15 cellular contexts compared by ENCODE assay signal in the genomic region with DNA sequence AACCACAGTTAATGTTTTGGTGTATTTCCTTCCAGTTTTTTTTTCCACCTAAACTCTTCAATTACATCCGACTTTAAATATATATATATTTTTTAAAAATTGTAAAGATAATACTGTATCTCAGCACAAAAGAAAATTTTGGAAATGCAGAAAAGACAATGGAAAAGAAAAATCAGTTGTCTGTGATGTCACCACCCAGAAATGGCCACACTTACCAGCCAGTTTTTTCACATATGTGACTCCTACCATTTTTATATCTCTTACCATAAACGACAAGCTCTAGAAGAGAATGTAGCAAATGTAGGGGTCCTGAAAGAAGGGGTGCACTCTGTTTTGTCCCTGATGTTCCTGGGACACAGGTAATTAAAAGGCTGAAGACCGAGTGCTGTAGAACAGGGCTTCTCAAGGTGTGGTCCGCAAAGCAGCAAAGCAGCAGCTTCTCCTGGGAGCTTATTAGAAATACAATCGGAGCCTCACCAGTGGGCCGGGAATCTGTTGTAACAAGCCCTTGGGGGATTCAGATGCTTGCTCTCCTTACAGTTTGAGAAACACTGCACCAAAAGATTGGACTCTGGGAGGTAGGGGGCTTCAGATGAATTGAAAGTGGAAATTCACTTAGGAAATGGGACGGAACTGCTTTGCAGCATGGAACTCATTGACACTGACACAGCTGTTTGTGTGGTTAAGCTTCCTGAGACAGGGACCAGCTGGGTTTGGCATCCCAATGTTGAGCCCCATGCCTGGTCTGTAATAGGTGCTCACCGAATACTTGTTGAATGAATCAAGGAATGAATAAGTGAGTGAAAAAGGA. TPM values are rescaled to one million over a fixed set of nuclear protein-coding genes. Genes with fewer than 3 reads are reported as not detected.
DNase-seq lines count a peak whose midpoint lies in the region; ATAC-seq and TF ChIP-seq lines count a peak whose summit lies in the region.
"Had no signal": no experiment of that assay in that cellular context is flagged by ENCODE, and none has a peak within 500 bp of the region (broad histone marks: within the 10 kb centered on the region; RNA-seq: fewer than 3 reads in every experiment).

No MANE protein-coding gene starts in this region.

- peak overlapping the region; percentile 35 for H2AFZ ChIP-seq in ACC112 (ENCODE audit: low read length, unreplicated experiment)

- no peaks in the 10 kb centered on the region for H3K9me3 ChIP-seq in HEK293 (ENCODE audit: control insufficient read depth, insufficient read depth, low read depth, low read length)
- H3K9me3 ChIP-seq in right cardiac atrium (ENCODE audit: control insufficient read depth, low read length) = no peaks in the 10 kb centered on the region

- DNase-seq in amniotic epithelial cell (ENCODE audit: low read depth) (peak; percentile 58), right cardiac atrium (no peak), SW 1271 (lab: John Stamatoyannopoulos, UW) (no peak)
- no peak for DNase-seq in effector CD8-positive, alpha-beta T cell (lab: John Stamatoyannopoulos, UW)
- DNase-seq: activated T-cell treated with anti-CD3 and anti-CD28 coated beads, Interleukin-2, amount 50 U/mL, for 48 hours; left cardiac atrium; NCI-H1048; NCI-H510A treated with DMSO at 0.1 percent for 48 hours; occipital lobe; SHP77 had no signal

- POLR2A ChIA-PET in HEK293 (lab: Yijun Ruan, JAX) = no interaction called here

- peaks cover 10% of the 10 kb centered on the region for H3K4me1 ChIP-seq in ACC112 (ENCODE audit: control insufficient read depth, insufficient read depth, low read length, unreplicated experiment)
- no peaks in the 10 kb centered on the region for H3K4me1 ChIP-seq in HEK293 (ENCODE audit: control insufficient read depth, insufficient read depth, low read length)
- H3K4me1 ChIP-seq in right cardiac atrium (ENCODE audit: control insufficient read depth, insufficient read depth, low read length) = no peaks in the 10 kb centered on the region

- peak in 1 of 2 donors; percentile 13 for ATAC-seq in right cardiac atrium
- ATAC-seq in GM19328 (IDR thresholded peaks at IDR 0.05; ENCODE audit: unreplicated experiment) = no peak
- no peak for ATAC-seq in GM19397 (IDR thresholded peaks at IDR 0.05; ENCODE audit: unreplicated experiment)
- ATAC-seq: stimulated activated effector memory CD8-positive, alpha-beta T cell treated with anti-CD3 and anti-CD28 coated beads, Interleukin-12 subunit alpha, Interleukin-12 subunit beta, amount 100 ng/mL, for 72 hours had no signal

- H3K27ac ChIP-seq in ACC112 (ENCODE audit: low read depth, low read length) (peak overlapping the region; percentile 76), HEK293 (ENCODE audit: extremely low read depth, low read depth, low read length) (no peak overlapping the region), right cardiac atrium (ENCODE audit: low read length) (peak overlapping the region; percentile 47)

- TF ChIP-seq CTCF in HEK293 (tag by site-specific recombination; IDR thresholded peaks at IDR 0.05) = no peak

- H3K4me3 ChIP-seq in ACC112 (ENCODE audit: low read depth, low read length) (no peak overlapping the region), HEK293 (ENCODE audit: low read depth, low read length) (no peak overlapping the region), right cardiac atrium (ENCODE audit: low read length) (no peak overlapping the region)

- CTCF ChIA-PET in HEK293 (lab: Yijun Ruan, JAX) = interaction anchor here (0.7 to 1.2 kb wide), 3 partner anchors 18 to 42 kb away, joined by 3 read pairs; no protein-coding TSS in a partner anchor

- WGBS in right cardiac atrium = 44% methylated on average over 8 of the region's 8 CpGs

- H3K27me3 ChIP-seq in ACC112 (ENCODE audit: insufficient read depth, low read length) (no peaks in the 10 kb centered on the region), right cardiac atrium (ENCODE audit: control insufficient read depth, insufficient read depth) (no peaks in the 10 kb centered on the region)

- H3K79me2 ChIP-seq in ACC112 (ENCODE audit: control insufficient read depth, insufficient read depth, low read length, unreplicated experiment) = no peaks in the 10 kb centered on the region

- intact Hi-C loops in right cardiac atrium (cut with DNase I) = no loop called here

- no peaks in the 10 kb centered on the region for H3K36me3 ChIP-seq in ACC112 (ENCODE audit: insufficient read depth, low read length)
- H3K36me3 ChIP-seq in HEK293 (ENCODE audit: control insufficient read depth in 2 of 2, insufficient read depth in 1 of 2, low read length in 2 of 2) = no peaks in the 10 kb centered on the region

TF ChIP-seq in HEK293, 187 proteins besides CTCF, POLR2A, EP300 and RAD21:
- TF ChIP-seq SCRT2 (tag by site-specific recombination; IDR thresholded peaks at IDR 0.05) (peak; percentile 38; the same call in 1 of the 2 replicates), ZNF423 (tag by site-specific recombination; IDR thresholded peaks at IDR 0.05) (no peak)
TF ChIP-seq in HEK293: peak in this region for 1.

RNA-seq across cellular contexts. Expression of a gene that starts 44.1 kb away (rescaled TPM):
- total RNA-seq in right cardiac atrium = 10 to 100 TPM; 10.1 to 32.1 (median 15.9) TPM
- polyA plus RNA-seq in right cardiac atrium = 14.1 TPM
